In genomic region chr5:131575660-131576227, GRCh38 we compare ENCODE assay signal across 17 cellular contexts. TPM values are rescaled to one million over a fixed set of nuclear protein-coding genes. Genes with fewer than 3 reads are reported as not detected.
DNase-seq lines count a peak whose midpoint lies in the region; ATAC-seq and TF ChIP-seq lines count a peak whose summit lies in the region.
"Had no signal": no experiment of that assay in that cellular context is flagged by ENCODE, and none has a peak within 500 bp of the region (broad histone marks: within the 10 kb centered on the region; RNA-seq: fewer than 3 reads in every experiment).

No MANE protein-coding gene starts in this region.

- H3K27ac ChIP-seq in left lung (no peak overlapping the region), upper lobe of right lung (no peak overlapping the region)
- H3K27ac ChIP-seq: 22Rv1; A549; BLaER1 treated with 17β-estradiol and CSF1 and Interleukin-3, amounts not matched to agents 10 nM and 100 nM; C4-2B had no signal

- no peaks in the 10 kb centered on the region for H3K36me3 ChIP-seq in left lung
- H3K36me3 ChIP-seq in upper lobe of right lung, result peaks cover 4% of the 10 kb centered on the region
- H3K36me3 ChIP-seq in H7 (replicated peaks; ENCODE audit: control insufficient read depth, insufficient read depth, low read length), result no peaks in the 10 kb centered on the region

- peak; percentile 37 for DNase-seq in activated CD4-positive, alpha-beta T cell treated with anti-CD3 and anti-CD28 coated beads, Interleukin-2, amount 10 ng/mL, durations not matched to agents 24 days and 14 days
- no peak for DNase-seq in activated CD4-positive, alpha-beta T cell treated with anti-CD3 and anti-CD28 coated beads for 36 hours
- DNase-seq in left lung, result no peak
- DNase-seq in upper lobe of right lung, result no peak
- DNase-seq in SHP77 treated with DMSO at 0.1 percent for 48 hours (lab: John Stamatoyannopoulos, UW), result no peak
- no peak for DNase-seq in H7
- DNase-seq: AML-193; Caco-2; Calu3; CD4-positive, alpha-beta T cell; CD8-positive, alpha-beta T cell; GF-D8 had no signal

- CTCF ChIA-PET in activated CD4-positive, alpha-beta T cell treated with anti-CD3 and anti-CD28 coated beads for 36 hours (lab: Charles Lee), result interaction anchor here (0.7 kb wide), 1 partner anchor 445 kb away, joined by 3 read pairs; no protein-coding TSS in a partner anchor

- H3K4me3 ChIP-seq in left lung (no peak overlapping the region), upper lobe of right lung (no peak overlapping the region), H7 (ENCODE audit: insufficient read depth, low read depth, low read length) (no peak overlapping the region)
- H3K4me3 ChIP-seq: A549; BLaER1 treated with 17β-estradiol and CSF1 and Interleukin-3, amounts not matched to agents 10 nM and 100 nM had no signal

- peaks cover 5% of the 10 kb centered on the region for H3K4me1 Mint-ChIP-seq in activated CD4-positive, alpha-beta T cell treated with anti-CD3 and anti-CD28 coated beads, Interleukin-2, amount 10 ng/mL, durations not matched to agents 24 days and 14 days
- H3K4me1 Mint-ChIP-seq in activated CD4-positive, alpha-beta T cell treated with anti-CD3 and anti-CD28 coated beads for 36 hours, result peaks cover 19% of the 10 kb centered on the region

- H3K4me1 ChIP-seq in left lung (no peaks in the 10 kb centered on the region), upper lobe of right lung (no peaks in the 10 kb centered on the region)
- H3K4me1 ChIP-seq: A549; BLaER1 treated with 17β-estradiol and CSF1 and Interleukin-3, amounts not matched to agents 10 nM and 100 nM; Caco-2 had no signal

- POLR2A ChIA-PET in activated CD4-positive, alpha-beta T cell treated with anti-CD3 and anti-CD28 coated beads for 36 hours (lab: Charles Lee), result no interaction called here

- H3K27ac Mint-ChIP-seq in activated CD4-positive, alpha-beta T cell treated with anti-CD3 and anti-CD28 coated beads, Interleukin-2, amount 10 ng/mL, durations not matched to agents 24 days and 14 days, result no peak overlapping the region
- H3K27ac Mint-ChIP-seq in activated CD4-positive, alpha-beta T cell treated with anti-CD3 and anti-CD28 coated beads for 36 hours, result no peak overlapping the region
- H3K27ac Mint-ChIP-seq: B cell; CD4-positive, alpha-beta T cell; CD8-positive, alpha-beta T cell had no signal

- H3K27me3 Mint-ChIP-seq in activated CD4-positive, alpha-beta T cell treated with anti-CD3 and anti-CD28 coated beads, Interleukin-2, amount 10 ng/mL, durations not matched to agents 24 days and 14 days, result no peaks in the 10 kb centered on the region
- H3K27me3 Mint-ChIP-seq in activated CD4-positive, alpha-beta T cell treated with anti-CD3 and anti-CD28 coated beads for 36 hours, result no peaks in the 10 kb centered on the region
- H3K27me3 Mint-ChIP-seq: B cell; CD4-positive, alpha-beta T cell had no signal

- peaks cover 6% of the 10 kb centered on the region for H3K9me3 Mint-ChIP-seq in activated CD4-positive, alpha-beta T cell treated with anti-CD3 and anti-CD28 coated beads, Interleukin-2, amount 10 ng/mL, durations not matched to agents 24 days and 14 days
- H3K9me3 Mint-ChIP-seq in activated CD4-positive, alpha-beta T cell treated with anti-CD3 and anti-CD28 coated beads for 36 hours (ENCODE audit: low read depth), result peaks cover 16% of the 10 kb centered on the region
- H3K9me3 Mint-ChIP-seq: CD4-positive, alpha-beta T cell had no signal

- no peaks in the 10 kb centered on the region for H3K27me3 ChIP-seq in left lung
- no peaks in the 10 kb centered on the region for H3K27me3 ChIP-seq in upper lobe of right lung
- no peaks in the 10 kb centered on the region for H3K27me3 ChIP-seq in H7 (ENCODE audit: control insufficient read depth, insufficient read depth, low read length)
- H3K27me3 ChIP-seq: BLaER1 treated with 17β-estradiol and CSF1 and Interleukin-3, amounts not matched to agents 10 nM and 100 nM had no signal

- peaks cover 0 to 1% of the 10 kb centered on the region in 2 donors for H3K9me3 ChIP-seq in left lung
- no peaks in the 10 kb centered on the region for H3K9me3 ChIP-seq in upper lobe of right lung
- H3K9me3 ChIP-seq: A549, Caco-2 had no signal

- H3K36me3 Mint-ChIP-seq in activated CD4-positive, alpha-beta T cell treated with anti-CD3 and anti-CD28 coated beads, Interleukin-2, amount 10 ng/mL, durations not matched to agents 24 days and 14 days (ENCODE audit: low read depth), result peaks cover 29% of the 10 kb centered on the region
- H3K36me3 Mint-ChIP-seq in activated CD4-positive, alpha-beta T cell treated with anti-CD3 and anti-CD28 coated beads for 36 hours (ENCODE audit: low read depth), result peaks cover 44% of the 10 kb centered on the region

- no peak for TF ChIP-seq CTCF in left lung (IDR thresholded peaks at IDR 0.05)
- TF ChIP-seq CTCF in upper lobe of right lung (IDR thresholded peaks at IDR 0.05), result no peak

- intact Hi-C loops in activated CD4-positive, alpha-beta T cell treated with anti-CD3 and anti-CD28 coated beads, Interleukin-2, amount 10 ng/mL, durations not matched to agents 24 days and 14 days (cut with micrococcal nuclease), result no loop called here
- intact Hi-C loops in activated CD4-positive, alpha-beta T cell treated with anti-CD3 and anti-CD28 coated beads for 36 hours (cut with DNase I, micrococcal nuclease), result no loop called here
- intact Hi-C loops in left lung (cut with DNase I), result no loop called here
- intact Hi-C loops in upper lobe of right lung (cut with DNase I), result no loop called here

- ATAC-seq in activated CD4-positive, alpha-beta T cell treated with anti-CD3 and anti-CD28 coated beads for 36 hours, result no peak
- ATAC-seq in left lung, result peak; percentile 90
- ATAC-seq in upper lobe of right lung, result peak; percentile 76
- ATAC-seq: A549; CD8-positive, alpha-beta T cell had no signal

- no peak overlapping the region for H3K4me3 Mint-ChIP-seq in activated CD4-positive, alpha-beta T cell treated with anti-CD3 and anti-CD28 coated beads, Interleukin-2, amount 10 ng/mL, durations not matched to agents 24 days and 14 days
- no peak overlapping the region for H3K4me3 Mint-ChIP-seq in activated CD4-positive, alpha-beta T cell treated with anti-CD3 and anti-CD28 coated beads for 36 hours
- H3K4me3 Mint-ChIP-seq: B cell; CD4-positive, alpha-beta T cell; CD8-positive, alpha-beta T cell had no signal

RNA-seq across cellular contexts. Expression of gene RAPGEF6, which starts 59.3 kb away (rescaled TPM):
- 31.8 and 34.9 TPM in 2 replicates for total RNA-seq in activated CD4-positive, alpha-beta T cell treated with anti-CD3 and anti-CD28 coated beads, Interleukin-2, amount 10 ng/mL, durations not matched to agents 24 days and 14 days
- 10 to 100 TPM; 26.5 to 30.5 TPM for total RNA-seq in activated CD4-positive, alpha-beta T cell treated with anti-CD3 and anti-CD28 coated beads for 36 hours
- 10 to 100 TPM; 19.2 to 23.7 TPM for total RNA-seq in left lung
- 27.2 TPM for total RNA-seq in upper lobe of right lung
- total RNA-seq in H7 (2014; rRNA removed; shearing (Covaris generic)), result 6.1 and 11.7 TPM in 2 replicates
